Comparison of ENCODE assay signal across 8 cellular contexts in the genomic region with DNA sequence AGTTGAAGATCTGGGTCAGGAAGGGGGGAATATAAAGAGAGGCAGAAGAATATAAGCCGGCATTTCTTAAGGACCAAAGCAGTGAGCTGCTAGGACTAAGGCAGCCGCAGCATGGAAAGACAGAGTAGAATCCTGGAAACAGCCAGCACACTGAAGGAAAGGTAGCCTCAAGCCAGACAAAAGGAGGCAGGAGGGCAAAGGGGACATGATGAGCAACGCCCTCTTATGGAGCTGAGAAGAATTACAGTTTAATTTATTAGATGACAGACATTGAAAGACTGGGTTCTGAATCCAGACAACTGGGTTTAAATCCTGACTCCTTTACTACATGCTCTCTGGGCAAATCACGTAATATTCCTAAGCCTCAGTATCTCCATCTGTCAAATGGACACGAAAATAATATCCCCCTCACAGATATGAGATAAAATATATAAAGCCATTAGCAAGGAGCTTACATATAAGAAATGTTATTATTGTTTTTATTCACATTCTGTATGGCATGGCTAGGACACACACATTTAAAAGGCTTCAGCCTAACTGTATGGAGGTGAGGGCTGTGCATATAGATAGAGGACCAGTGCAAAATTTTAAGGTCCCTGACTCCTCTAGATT. TPM values are rescaled to one million over a fixed set of nuclear protein-coding genes. Genes with fewer than 3 reads are reported as not detected.
DNase-seq lines count a peak whose midpoint lies in the region; ATAC-seq, FAIRE-seq and TF ChIP-seq lines count a peak whose summit lies in the region.

No MANE protein-coding gene starts in this region.

- no peak for ATAC-seq in GM19351 (IDR thresholded peaks at IDR 0.05; ENCODE audit: unreplicated experiment)
- ATAC-seq in HG02642 (IDR thresholded peaks at IDR 0.05; ENCODE audit: poor library complexity, unreplicated experiment): no peak
- ATAC-seq in GM18498 (IDR thresholded peaks at IDR 0.05; ENCODE audit: unreplicated experiment): no peak

- H2AFZ ChIP-seq in OCI-LY7 (ENCODE audit: low read length): no peak overlapping the region

- H3K4me3 ChIP-seq in OCI-LY7 (ENCODE audit: low read depth, low read length, poor library complexity, severe bottlenecking) (no peak overlapping the region), fibroblast of villous mesenchyme (ENCODE audit: low read depth, low read length) (no peak overlapping the region)

- H3K4me1 ChIP-seq in OCI-LY7 (ENCODE audit: insufficient read depth, low read length, poor library complexity, severe bottlenecking): no peaks in the 10 kb centered on the region

- no peak for FAIRE-seq in urothelium cell line (lab: Jason Lieb, UNC)

- no peaks in the 10 kb centered on the region for H3K36me3 ChIP-seq in OCI-LY7 (ENCODE audit: insufficient read depth, low read length)

- no peaks in the 10 kb centered on the region for H3K9me3 ChIP-seq in OCI-LY7 (ENCODE audit: low read length)

- no peak overlapping the region for H3K4me2 ChIP-seq in OCI-LY7 (ENCODE audit: low read length)

- peak; percentile 37 for DNase-seq in OCI-LY7 (ENCODE audit: low spot score)
- no peak for DNase-seq in fibroblast of villous mesenchyme (ENCODE audit: low read depth)
- DNase-seq in urothelium cell line (ENCODE audit: low spot score): no peak

- no peaks in the 10 kb centered on the region for H3K9me2 ChIP-seq in OCI-LY7 (ENCODE audit: insufficient read depth, low read length)

- H4K20me1 ChIP-seq in OCI-LY7 (ENCODE audit: insufficient read depth, low read length): no peaks in the 10 kb centered on the region

- H3K27ac ChIP-seq in 22Rv1 (peak overlapping the region; percentile 63), OCI-LY7 (ENCODE audit: low read depth, low read length, poor library complexity, severe bottlenecking) (no peak overlapping the region)

- intact Hi-C loops in OCI-LY7 (cut with micrococcal nuclease; ENCODE audit: unreplicated experiment): loop anchor here (5.0 kb wide), 1 partner anchor 326 kb away; no protein-coding TSS in a partner anchor

- TF ChIP-seq CTCF in 22Rv1 (IDR thresholded peaks at IDR 0.05): peak; percentile 93
- TF ChIP-seq CTCF in GM12873 (IDR thresholded peaks at IDR 0.05; ENCODE audit: insufficient read depth, low read depth, low read length, missing control alignments): peak; percentile 60
- TF ChIP-seq CTCF in OCI-LY7 (conservative IDR thresholded peaks at IDR 0.05; ENCODE audit: low read length): peak; percentile 82
- peak; percentile 49 for TF ChIP-seq CTCF in fibroblast of villous mesenchyme (IDR thresholded peaks at IDR 0.05; ENCODE audit: insufficient read depth, low read depth, low read length)

- BruUV-seq in OCI-LY7 (replicated peaks; lab: Mats Ljungman, UMichigan): no TSS peak

- no peaks in the 10 kb centered on the region for H3K79me2 ChIP-seq in OCI-LY7 (ENCODE audit: insufficient read depth, low read depth, low read length)

- CTCF ChIA-PET in OCI-LY7 (lab: Charles Lee; ENCODE audit: unreplicated experiment): no interaction called here

- POLR2A ChIA-PET in OCI-LY7 (lab: Charles Lee): interaction anchor here (0.6 to 1.5 kb wide), 4 partner anchors 72 to 391 kb away, joined by 3 to 6 read pairs (median 4); no protein-coding TSS in a partner anchor

RNA-seq across cellular contexts. Expression of a gene that starts 8.1 kb away (rescaled TPM):
- 8.4 TPM in 2 replicates for total RNA-seq in OCI-LY7 (2014; rRNA removed; shearing (Covaris generic))
- total RNA-seq in OCI-LY7 (2022): 19.3 and 24.3 TPM in 2 replicates
- total RNA-seq in fibroblast of villous mesenchyme: 1.7 and 3.2 TPM in 2 replicates

RNA-seq across cellular contexts. Expression of a gene that starts 8.4 kb away (rescaled TPM):
- not detected in 2 replicates for total RNA-seq in OCI-LY7 (2014; rRNA removed; shearing (Covaris generic))
- total RNA-seq in OCI-LY7 (2022): not detected in 2 replicates
- 62.2 and 101 TPM in 2 replicates for total RNA-seq in fibroblast of villous mesenchyme

Comparison
In these comparisons a context has a peak if more than half of its experiments do, and no peak if none do; other contexts are left out.
1. RNA of a gene that starts 8.4 kb away (total RNA-seq): 62.2 to 101 TPM in fibroblast of villous mesenchyme; not detected in OCI-LY7; every median in the first group is over 10 times any median in the second.
2. Peak in every context shown above with its lines, with median percentiles within 50 percentile points of each other: CTCF ChIP-seq.